Comparison of ENCODE assay signal across 23 cellular contexts in the genomic region with DNA sequence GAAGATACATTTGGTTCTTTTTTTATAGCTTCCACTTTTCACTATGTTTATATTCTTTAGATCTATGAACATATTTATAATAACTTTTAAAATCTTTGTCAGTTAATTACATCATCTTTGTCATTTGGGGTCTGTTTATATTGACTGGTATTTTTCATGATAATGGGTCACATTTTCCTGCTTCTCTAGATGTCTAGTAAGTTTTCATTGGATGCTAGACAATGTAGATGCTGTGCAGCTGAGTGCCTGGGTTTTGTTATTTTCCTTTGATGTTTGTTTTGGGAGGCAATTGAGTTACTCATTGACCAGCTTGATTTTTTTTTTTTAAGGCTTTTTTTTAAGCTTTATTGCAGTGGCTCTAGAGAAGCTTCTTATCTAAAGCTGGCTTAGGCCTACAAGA. TPM values are rescaled to one million over a fixed set of nuclear protein-coding genes. Genes with fewer than 3 reads are reported as not detected.
DNase-seq lines count a peak whose midpoint lies in the region; ATAC-seq, FAIRE-seq and TF ChIP-seq lines count a peak whose summit lies in the region.
"Had no signal": no experiment of that assay in that cellular context is flagged by ENCODE, and none has a peak within 500 bp of the region (broad histone marks: within the 10 kb centered on the region; RNA-seq: fewer than 3 reads in every experiment).

No MANE protein-coding gene starts in this region.

- H3K4me3 ChIP-seq in HepG2 (replicated peaks in 1 of 3; ENCODE audit: insufficient read depth in 1 of 3, low read depth in 2 of 3, low read length in 3 of 3), result no peak overlapping the region
- no peak overlapping the region for H3K4me3 ChIP-seq in right lobe of liver
- no peak overlapping the region for H3K4me3 ChIP-seq in HEK293 (ENCODE audit: low read depth, low read length)
- no peak overlapping the region for H3K4me3 ChIP-seq in K562
- H3K4me3 ChIP-seq: BLaER1, GM12878, GM23248 had no signal

- no peaks in the 10 kb centered on the region for H4K20me1 ChIP-seq in HepG2 (ENCODE audit: insufficient read depth, low read length)
- no peaks in the 10 kb centered on the region for H4K20me1 ChIP-seq in K562 (replicated peaks; ENCODE audit: control insufficient read depth, insufficient read depth, low read length)
- H4K20me1 ChIP-seq: BLaER1 had no signal

- H3K36me3 Mint-ChIP-seq in nephron progenitor cell (ENCODE audit: low read depth), result peaks cover 37% of the 10 kb centered on the region
- H3K36me3 Mint-ChIP-seq: CD8-positive, alpha-beta T cell had no signal

- H3K4me3 Mint-ChIP-seq in nephron progenitor cell, result no peak overlapping the region
- H3K4me3 Mint-ChIP-seq: B cell; CD4-positive, CD25-positive, alpha-beta regulatory T cell; CD8-positive, alpha-beta T cell had no signal

- H3K79me2 ChIP-seq in HepG2 (ENCODE audit: insufficient read depth, low read length) (no peaks in the 10 kb centered on the region), K562 (ENCODE audit: control insufficient read depth, insufficient read depth, low read length) (no peaks in the 10 kb centered on the region)

- TF ChIP-seq CTCF in HepG2 (CRISPR knock-in tag; IDR thresholded peaks at IDR 0.05), result no peak
- no peak for TF ChIP-seq CTCF in right lobe of liver (IDR thresholded peaks at IDR 0.05)
- no peak for TF ChIP-seq CTCF in HEK293 (tag by site-specific recombination; IDR thresholded peaks at IDR 0.05)
- no peak for TF ChIP-seq CTCF in K562 (IDR thresholded peaks at IDR 0.05 in 2 of 3, conservative IDR thresholded peaks at IDR 0.05 in 1 of 3; ENCODE audit: insufficient read depth in 2 of 3, low read depth in 1 of 3, low read length in 3 of 3)
- TF ChIP-seq CTCF in nephron progenitor cell (IDR thresholded peaks at IDR 0.05), result no peak

- peaks cover 8% of the 10 kb centered on the region for H3K4me1 ChIP-seq in HepG2 (ENCODE audit: insufficient read depth, low read length)
- H3K4me1 ChIP-seq in right lobe of liver, result peaks cover 0 to 7% (median 0%) of the 10 kb centered on the region in 4 donors
- H3K4me1 ChIP-seq in HEK293 (ENCODE audit: control insufficient read depth, insufficient read depth, low read length), result no peaks in the 10 kb centered on the region
- peaks cover 17 to 23% of the 10 kb centered on the region in 2 experiments for H3K4me1 ChIP-seq in K562 (replicated peaks in 1 of 2; ENCODE audit: control insufficient read depth in 2 of 2, insufficient read depth in 2 of 2, low read length in 2 of 2)

- H2AFZ ChIP-seq in HepG2 (ENCODE audit: low read length) (no peak overlapping the region), K562 (ENCODE audit: low read depth, low read length) (no peak overlapping the region)
- H2AFZ ChIP-seq: GM23248 had no signal

- H3K4me1 Mint-ChIP-seq in nephron progenitor cell, result peaks cover 28% of the 10 kb centered on the region

- in situ Hi-C loops in HepG2 (cut with HindIII; ENCODE audit: extremely low pct_ligation_motif_present, low pct_unique_long_range_greater_than_20kb), result no loop called here
- in situ Hi-C loops in K562 (cut with MboI), result no loop called here

- intact Hi-C loops in HepG2 (cut with micrococcal nuclease; ENCODE audit: unreplicated experiment) (no loop called here), right lobe of liver (cut with DNase I) (no loop called here), K562 (cut with micrococcal nuclease) (no loop called here)

- no peak overlapping the region for H3K9ac ChIP-seq in HepG2 (ENCODE audit: insufficient read depth, low read depth, low read length)
- H3K9ac ChIP-seq in K562 (ENCODE audit: insufficient read depth in 1 of 2, low read depth in 2 of 2, low read length in 2 of 2), result no peak overlapping the region
- H3K9ac ChIP-seq: BLaER1, GM23248 had no signal

- H3K27me3 Mint-ChIP-seq in nephron progenitor cell (ENCODE audit: low read depth, poor library complexity), result peaks cover 4% of the 10 kb centered on the region
- H3K27me3 Mint-ChIP-seq: B cell had no signal

- H3K4me2 ChIP-seq in HepG2 (ENCODE audit: low read depth, low read length), result no peak overlapping the region
- no peak overlapping the region for H3K4me2 ChIP-seq in K562 (ENCODE audit: insufficient read depth, low read length)
- H3K4me2 ChIP-seq: BLaER1 had no signal

- CTCF ChIA-PET in HepG2 (lab: Yijun Ruan, JAX; ENCODE audit: low intra/inter-chr PET ratio, low total read pairs), result no interaction called here
- CTCF ChIA-PET in HEK293 (lab: Yijun Ruan, JAX), result no interaction called here
- CTCF ChIA-PET in K562 (lab: Yijun Ruan, JAX; ENCODE audit: low intra/inter-chr PET ratio), result no interaction called here

- H3K9me1 ChIP-seq in K562 (ENCODE audit: control insufficient read depth, insufficient read depth, low read length), result no peaks in the 10 kb centered on the region

- no peak for FAIRE-seq in HepG2 (lab: Jason Lieb, UNC)
- no peak for FAIRE-seq in K562 (lab: Jason Lieb, UNC)
- FAIRE-seq: A204.1, GM12878, GM19239, H1 had no signal

- H3K9me3 ChIP-seq in HepG2 (ENCODE audit: low read length) (no peaks in the 10 kb centered on the region; the same call in 1 of the 2 replicates), right lobe of liver (no peaks in the 10 kb centered on the region), HEK293 (ENCODE audit: control insufficient read depth, insufficient read depth, low read depth, low read length) (no peaks in the 10 kb centered on the region), K562 (replicated peaks; ENCODE audit: control insufficient read depth, insufficient read depth, low read depth, low read length) (peaks cover 17% of the 10 kb centered on the region)

- H3K27me3 ChIP-seq in HepG2 (ENCODE audit: control insufficient read depth in 1 of 2, insufficient read depth in 2 of 2, low read length in 2 of 2), result peaks cover 0 to 3% of the 10 kb centered on the region in 2 experiments; a peak in 1 of 5 replicates
- H3K27me3 ChIP-seq in right lobe of liver, result no peaks in the 10 kb centered on the region
- no peaks in the 10 kb centered on the region for H3K27me3 ChIP-seq in K562 (ENCODE audit: control insufficient read depth in 2 of 2, insufficient read depth in 2 of 2, low read length in 2 of 2)
- H3K27me3 ChIP-seq: BLaER1 had no signal

- TF ChIP-seq EP300 in HepG2 (IDR thresholded peaks at IDR 0.05; ENCODE audit: low read depth in 2 of 2, low read length in 2 of 2) (no peak), HepG2 (CRISPR knock-in tag; IDR thresholded peaks at IDR 0.05; ENCODE audit: borderline replicate concordance) (no peak), K562 (IDR thresholded peaks at IDR 0.05; ENCODE audit: low read length) (no peak)

- DNase-seq in HepG2 (ENCODE audit: low spot score), result peak; percentile 16
- no peak for DNase-seq in right lobe of liver
- DNase-seq in K562 (ENCODE audit: extremely low read depth in 1 of 4, low spot score in 3 of 4), result no peak
- DNase-seq in stimulated activated CD4-positive, alpha-beta T cell treated with anti-CD3 and anti-CD28 coated beads, Interleukin-4, amount 100 ng/mL, for 1 hour, result no peak
- DNase-seq in nephron progenitor cell, result no peak
- DNase-seq: Calu3; CD4-positive, CD25-positive, alpha-beta regulatory T cell; CD8-positive, alpha-beta T cell; DMS79; EL; GDM1; GM23248; H7; HCEC 1CT had no signal

- no peak overlapping the region for H3K27ac ChIP-seq in HepG2 (ENCODE audit: extremely low read length, insufficient read depth, low read length)
- no peak overlapping the region for H3K27ac ChIP-seq in right lobe of liver
- no peak overlapping the region for H3K27ac ChIP-seq in HEK293 (ENCODE audit: extremely low read depth, low read depth, low read length)
- no peak overlapping the region for H3K27ac ChIP-seq in K562 (ENCODE audit: extremely low read depth, low read depth, low read length)
- H3K27ac ChIP-seq: 22Rv1, BLaER1, C4-2B, GM23248 had no signal

- no peak for ATAC-seq in HepG2
- no peak for ATAC-seq in right lobe of liver
- no peak for ATAC-seq in K562
- ATAC-seq: CD8-positive, alpha-beta T cell; GM12878 had no signal

- no peak overlapping the region for H3K27ac Mint-ChIP-seq in nephron progenitor cell
- H3K27ac Mint-ChIP-seq: B cell; CD4-positive, CD25-positive, alpha-beta regulatory T cell; CD8-positive, alpha-beta T cell had no signal

- POLR2A ChIA-PET in HepG2 (lab: Yijun Ruan, JAX) (no interaction called here), HEK293 (lab: Yijun Ruan, JAX) (no interaction called here), K562 (lab: Yijun Ruan, JAX) (interaction anchor here (0.7 to 1.2 kb wide), 3 partner anchors 10 to 23 kb away, joined by 3 to 4 read pairs (median 3); no protein-coding TSS in a partner anchor)

- no peak for TF ChIP-seq POLR2A in HepG2 (IDR thresholded peaks at IDR 0.05; ENCODE audit: insufficient read depth in 1 of 2, low read depth in 2 of 2, low read length in 2 of 2)
- no peak for TF ChIP-seq POLR2A in right lobe of liver (IDR thresholded peaks at IDR 0.05)
- no peak for TF ChIP-seq POLR2A in K562 (conservative IDR thresholded peaks at IDR 0.05)

- TF ChIP-seq RAD21 in HepG2 (CRISPR knock-in tag; IDR thresholded peaks at IDR 0.05) (no peak), K562 (CRISPR knock-in tag; conservative IDR thresholded peaks at IDR 0.05 in 1 of 2, IDR thresholded peaks at IDR 0.05 in 1 of 2) (no peak)

- BruUV-seq in HepG2 (replicated peaks; lab: Mats Ljungman, UMichigan), result no TSS peak
- no TSS peak for BruUV-seq in K562 (replicated peaks; lab: Mats Ljungman, UMichigan)

- H3K9me3 Mint-ChIP-seq in nephron progenitor cell, result peaks cover 62% of the 10 kb centered on the region
- H3K9me3 Mint-ChIP-seq: CD8-positive, alpha-beta T cell had no signal

- H3K36me3 ChIP-seq in HepG2 (replicated peaks in 1 of 2; ENCODE audit: control insufficient read depth in 1 of 2, insufficient read depth in 2 of 2, low read length in 2 of 2), result no peaks in the 10 kb centered on the region
- H3K36me3 ChIP-seq in right lobe of liver, result no peaks in the 10 kb centered on the region
- no peaks in the 10 kb centered on the region for H3K36me3 ChIP-seq in HEK293 (ENCODE audit: control insufficient read depth in 2 of 2, insufficient read depth in 1 of 2, low read length in 2 of 2)
- no peaks in the 10 kb centered on the region for H3K36me3 ChIP-seq in K562 (ENCODE audit: control insufficient read depth, insufficient read depth, low read length)
- H3K36me3 ChIP-seq: BLaER1 had no signal

RNA-seq across cellular contexts. Expression of a gene that starts 4.9 kb away (rescaled TPM):
- total RNA-seq in HepG2 (2016; rRNA removed; fragmentation: Illumina TruSeq; extraction: Trizol), result 0.60 and 0.70 TPM in 2 replicates
- total RNA-seq in HepG2 (2016; cell fraction: cytosol; rRNA removed; fragmentation: Illumina TruSeq; extraction: Trizol; ENCODE audit: low read depth), result 0.62 TPM in 1 of 2 replicates, not detected in the other
- total RNA-seq in HepG2 (2016; cell fraction: insoluble cytoplasmic fraction; rRNA removed; fragmentation: Illumina TruSeq; extraction: Trizol), result 0.84 and 0.98 TPM in 2 replicates
- not detected in 2 replicates for total RNA-seq in HepG2 (2016; cell fraction: membrane; rRNA removed; fragmentation: Illumina TruSeq; extraction: Trizol)
- total RNA-seq in HepG2 (2016; cell fraction: nucleus; rRNA removed; fragmentation: Illumina TruSeq; extraction: Trizol), result 0.81 TPM in 1 of 2 replicates, not detected in the other
- polyA plus RNA-seq in HepG2 (2011; rRNA removed), result 2.1 and 2.2 TPM in 2 replicates
- polyA plus RNA-seq in HepG2 (2011; cell fraction: cytosol; rRNA removed), result 0.27 and 1.1 TPM in 2 replicates
- 0.38 TPM in 1 of 2 replicates, not detected in the other for polyA plus RNA-seq in HepG2 (2011; cell fraction: nucleus; rRNA removed)
- polyA plus RNA-seq in HepG2 (2012), result 6.8 and 8.0 TPM in 2 replicates
- polyA plus RNA-seq in HepG2 (2016; cell fraction: cytosol; fragmentation: Illumina TruSeq; extraction: Trizol; ENCODE audit: low read depth), result 0.40 and 1.3 TPM in 2 replicates
- 2.8 and 3.3 TPM in 2 replicates for polyA plus RNA-seq in HepG2 (2016; cell fraction: insoluble cytoplasmic fraction; fragmentation: Illumina TruSeq; extraction: Trizol; ENCODE audit: low read depth)
- polyA plus RNA-seq in HepG2 (2016; cell fraction: membrane; fragmentation: Illumina TruSeq; extraction: Trizol; ENCODE audit: low read depth), result 0.83 and 1.4 TPM in 2 replicates
- polyA plus RNA-seq in HepG2 (2016; cell fraction: nucleus; fragmentation: Illumina TruSeq; extraction: Trizol; ENCODE audit: insufficient read depth, low read depth), result 1.6 and 1.9 TPM in 2 replicates
- 0.46 and 0.84 TPM in 2 replicates for polyA minus RNA-seq in HepG2 (2011; rRNA and poly(A)+ RNA removed; ENCODE audit: low replicate concordance)
- not detected in 2 replicates for polyA minus RNA-seq in HepG2 (2011; cell fraction: cytosol; rRNA and poly(A)+ RNA removed)
- not detected in 2 replicates for polyA minus RNA-seq in HepG2 (2011; cell fraction: nucleus; rRNA and poly(A)+ RNA removed)
- 1 to 10 TPM in 1 of 6 experiments, under 1 TPM in 2, not detected in 3; 0.59 to 1.0 (median 0.70) TPM for total RNA-seq in right lobe of liver
- total RNA-seq in K562 (2011; cell fraction: chromatin; rRNA removed; ENCODE audit: low replicate concordance), result 2.1 and 3.8 TPM in 2 replicates
- total RNA-seq in K562 (2011; cell fraction: nucleolus; rRNA removed), result 1.3 and 1.7 TPM in 2 replicates
- 2.2 and 4.4 TPM in 2 replicates for total RNA-seq in K562 (2011; cell fraction: nucleoplasm; rRNA removed)
- total RNA-seq in K562 (2014; rRNA removed), result not detected in 2 replicates
- total RNA-seq in K562 (2014; rRNA removed; fragmentation: Illumina TruSeq; extraction: Trizol), result 0.76 and 0.96 TPM in 2 replicates
- 0.53 TPM in 1 of 2 replicates, not detected in the other for total RNA-seq in K562 (2015; rRNA removed; fragmentation: Illumina TruSeq; extraction: Trizol)
- total RNA-seq in K562 (2021), result 1.7 and 2.0 TPM in 2 replicates
- polyA plus RNA-seq in K562 (2011; rRNA removed), result 2.8 and 4.0 TPM in 2 replicates
- polyA plus RNA-seq in K562 (2011; cell fraction: cytosol; rRNA removed), result 0.18 and 0.71 TPM in 2 replicates
- 2.7 and 4.3 TPM in 2 replicates for polyA plus RNA-seq in K562 (2011; cell fraction: nucleus; rRNA removed)
- polyA plus RNA-seq in K562 (2012), result 2.8 and 6.9 TPM in 2 replicates
- polyA plus RNA-seq in K562 (2014; fragmentation: Illumina TruSeq; extraction: Trizol), result 0.80 and 1.5 TPM in 2 replicates
- under 1 TPM; 0.55 to 0.63 TPM for polyA plus RNA-seq in K562 (2014; fragmentation: Nextera tagmentation; extraction: Ambion mirVana)
- polyA plus RNA-seq in K562 (2014; rRNA removed), result 0.53 and 1.4 TPM in 2 replicates
- polyA minus RNA-seq in K562 (2011; rRNA and poly(A)+ RNA removed), result 1.8 and 2.2 TPM in 2 replicates
- not detected in 2 replicates for polyA minus RNA-seq in K562 (2011; cell fraction: cytosol; rRNA and poly(A)+ RNA removed)
- not detected in 2 replicates for polyA minus RNA-seq in K562 (2011; cell fraction: nucleus; rRNA and poly(A)+ RNA removed)
- total RNA-seq: GM12878, H7 had no signal
